In the genomic region with DNA sequence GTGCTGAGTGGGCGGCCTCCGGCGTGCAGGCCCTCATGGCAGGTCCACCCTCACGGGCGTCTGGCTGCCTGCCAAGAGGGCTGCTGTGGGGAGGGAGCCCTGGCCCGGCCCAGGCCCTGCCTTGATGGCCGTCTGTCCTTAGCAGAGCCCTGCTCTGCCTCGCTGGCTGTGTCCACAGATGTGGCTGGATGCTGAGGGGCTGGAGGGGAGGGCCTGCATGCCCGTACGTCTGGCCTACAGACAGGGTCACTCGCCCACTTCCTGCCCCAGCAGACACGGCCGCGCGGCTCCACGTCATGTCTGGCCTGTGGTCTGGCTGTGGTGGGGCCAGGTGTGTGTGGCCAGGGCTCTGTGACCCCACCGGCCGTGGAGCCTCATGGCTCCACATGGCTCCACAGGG, we compare ENCODE assay signal across 8 cellular contexts.
A peak's percentile ranks its signal among the peaks of the same experiment; 100 is the strongest.
DNase-seq lines count a peak whose midpoint lies in the region; ATAC-seq and TF ChIP-seq lines count a peak whose summit lies in the region.
"Not testable (repeated sequence)": the region's sequence is repeated elsewhere in the genome, so short reads cannot be mapped to it uniquely, and the experiment has no call there.

No MANE protein-coding gene starts in this region.

- not testable (repeated sequence) for H3K9me2 ChIP-seq in SK-N-SH

- not testable (repeated sequence) for H3F3A ChIP-seq in SK-N-SH (replicated peaks; ENCODE audit: insufficient read depth)

- H3K27ac Mint-ChIP-seq in osteocyte (ENCODE audit: unreplicated experiment); stimulated activated naive CD8-positive, alpha-beta T cell treated with anti-CD3 and anti-CD28 coated beads, Interleukin-15, amount 100 ng/mL, for 72 hours: not testable (repeated sequence)

- not testable (repeated sequence) for H4K20me1 ChIP-seq in SK-N-SH (ENCODE audit: insufficient read depth)

- not testable (repeated sequence) for H3K36me3 ChIP-seq in SK-N-SH (replicated peaks in 1 of 2; ENCODE audit: control insufficient read depth in 1 of 2, insufficient read depth in 2 of 2, low read length in 1 of 2)

- not testable (repeated sequence) for H3K4me3 Mint-ChIP-seq in osteocyte (ENCODE audit: unreplicated experiment); stimulated activated naive CD8-positive, alpha-beta T cell treated with anti-CD3 and anti-CD28 coated beads, Interleukin-15, amount 100 ng/mL, for 72 hours

- ATAC-seq in HG02981 (IDR thresholded peaks at IDR 0.05; ENCODE audit: unreplicated experiment), result peak; percentile 52
- peak; percentile 8 to 41 for ATAC-seq in right cardiac atrium
- peak; percentile 13 for ATAC-seq in stimulated activated naive CD8-positive, alpha-beta T cell treated with anti-CD3 and anti-CD28 coated beads, Interleukin-15, amount 100 ng/mL, for 72 hours

- not testable (repeated sequence) for H3K9me3 ChIP-seq in SK-N-SH; right cardiac atrium (ENCODE audit: control insufficient read depth, low read length)

- not testable (repeated sequence) for H3K4me3 ChIP-seq in GM12865 (ENCODE audit: low read depth, low read length); SK-N-SH (ENCODE audit: low read depth in 2 of 2, low read length in 1 of 2); right cardiac atrium (ENCODE audit: low read length)

- peak; percentile 49 for DNase-seq in GM12865 (ENCODE audit: low read depth)
- peak; percentile 51 for DNase-seq in SK-N-SH
- peak; percentile 37 for DNase-seq in activated CD8-positive, alpha-beta memory T cell treated with anti-CD3 and anti-CD28 coated beads, Interleukin-2, amount 50 U/mL, for 48 hours
- peak in 1 of 3 donors; percentile 32 for DNase-seq in right cardiac atrium
- DNase-seq in mesenteric fat pad (ENCODE audit: low spot score), result peak; percentile 81
- peak; percentile 84 for DNase-seq in osteocyte (ENCODE audit: extremely low spot score, unreplicated experiment)
- DNase-seq in stimulated activated naive CD8-positive, alpha-beta T cell treated with anti-CD3 and anti-CD28 coated beads, Interleukin-15, amount 100 ng/mL, for 72 hours, result peak in 1 of 2 donors; percentile 6

- H3K36me3 Mint-ChIP-seq in osteocyte (ENCODE audit: unreplicated experiment), result not testable (repeated sequence)

- H3K4me2 ChIP-seq in SK-N-SH, result not testable (repeated sequence)

- H3K27me3 ChIP-seq in SK-N-SH (ENCODE audit: insufficient read depth); right cardiac atrium (ENCODE audit: control insufficient read depth, insufficient read depth): not testable (repeated sequence)

- H3K9ac ChIP-seq in SK-N-SH, result not testable (repeated sequence)

- H3K4me1 ChIP-seq in SK-N-SH (ENCODE audit: control insufficient read depth in 1 of 2, insufficient read depth in 2 of 2, low read depth in 1 of 2, low read length in 1 of 2); right cardiac atrium (ENCODE audit: control insufficient read depth, insufficient read depth, low read length): not testable (repeated sequence)

- not testable (repeated sequence) for H3K27me3 Mint-ChIP-seq in osteocyte (ENCODE audit: unreplicated experiment); stimulated activated naive CD8-positive, alpha-beta T cell treated with anti-CD3 and anti-CD28 coated beads, Interleukin-15, amount 100 ng/mL, for 72 hours

- not testable (repeated sequence) for TF ChIP-seq EP300 in SK-N-SH (IDR thresholded peaks at IDR 0.05; ENCODE audit: borderline replicate concordance in 1 of 2, low read depth in 1 of 2, low read length in 1 of 2)

- H3K4me1 Mint-ChIP-seq in osteocyte (ENCODE audit: unreplicated experiment); stimulated activated naive CD8-positive, alpha-beta T cell treated with anti-CD3 and anti-CD28 coated beads, Interleukin-15, amount 100 ng/mL, for 72 hours: not testable (repeated sequence)

- H2AFZ ChIP-seq in SK-N-SH (ENCODE audit: low read depth), result not testable (repeated sequence)

- H3K9me3 Mint-ChIP-seq in osteocyte (ENCODE audit: unreplicated experiment); stimulated activated naive CD8-positive, alpha-beta T cell treated with anti-CD3 and anti-CD28 coated beads, Interleukin-15, amount 100 ng/mL, for 72 hours: not testable (repeated sequence)

- not testable (repeated sequence) for TF ChIP-seq RAD21 in SK-N-SH (IDR thresholded peaks at IDR 0.05; ENCODE audit: low read length)

- CTCF ChIA-PET in SK-N-SH (lab: Yijun Ruan, JAX), result not testable (repeated sequence)

- intact Hi-C loops in right cardiac atrium (cut with DNase I), result not testable (repeated sequence)

- TF ChIP-seq CTCF in GM12865 (IDR thresholded peaks at IDR 0.05; ENCODE audit: insufficient read depth, low read depth, low read length, missing control alignments); SK-N-SH (IDR thresholded peaks at IDR 0.05); osteocyte (IDR thresholded peaks at IDR 0.05): not testable (repeated sequence)

- not testable (repeated sequence) for H3K27ac ChIP-seq in SK-N-SH (ENCODE audit: low read depth in 2 of 2, low read length in 1 of 2); right cardiac atrium (ENCODE audit: low read length)

- not testable (repeated sequence) for H3K79me2 ChIP-seq in SK-N-SH (ENCODE audit: insufficient read depth)

- POLR2A ChIA-PET in SK-N-SH (lab: Yijun Ruan, JAX), result not testable (repeated sequence)

- WGBS in SK-N-SH (ENCODE audit: low lambda C conversion rate), result no CpG with 5 or more reads among the region's 18 CpGs
- WGBS in right cardiac atrium, result 90% methylated on average over 16 of the region's 18 CpGs
